12 cellular contexts compared by ENCODE assay signal in the genomic region with DNA sequence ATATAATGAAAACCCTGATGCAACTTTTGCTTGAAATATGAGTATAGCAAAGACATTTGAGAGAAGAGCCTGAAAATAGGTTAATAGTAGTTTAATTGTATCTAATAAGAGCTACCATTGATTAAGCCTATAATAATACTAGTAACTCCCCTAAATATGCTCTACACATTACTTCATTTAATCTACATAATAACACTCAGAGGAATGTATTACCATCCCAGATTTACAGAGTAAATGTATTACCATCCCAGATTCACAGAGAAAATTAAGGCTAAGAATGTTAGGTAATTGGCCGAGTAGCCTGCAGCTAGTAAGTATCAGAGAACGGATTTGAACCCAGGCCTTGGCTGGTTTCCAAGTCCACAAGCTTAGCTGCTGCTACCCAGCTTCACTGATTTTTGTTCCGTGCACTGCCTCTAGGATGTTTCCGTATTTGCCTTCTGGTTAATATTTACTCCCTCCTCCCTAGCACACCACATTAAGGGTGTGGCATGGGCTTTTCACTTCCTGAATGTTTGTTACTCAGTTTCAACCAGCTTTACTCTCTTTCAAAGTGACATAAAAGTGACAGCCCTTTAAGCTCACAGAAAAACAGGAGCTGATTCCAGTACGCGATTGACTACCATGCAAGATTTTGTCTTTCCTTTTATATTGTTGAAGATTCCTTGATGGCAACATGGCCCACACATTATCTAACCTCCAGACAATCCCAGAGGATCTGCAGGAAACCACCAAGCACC. TPM values are rescaled to one million over a fixed set of nuclear protein-coding genes. Genes with fewer than 3 reads are reported as not detected.
DNase-seq lines count a peak whose midpoint lies in the region; ATAC-seq and TF ChIP-seq lines count a peak whose summit lies in the region.
"Had no signal": no experiment of that assay in that cellular context is flagged by ENCODE, and none has a peak within 500 bp of the region (broad histone marks: within the 10 kb centered on the region; RNA-seq: fewer than 3 reads in every experiment).

No MANE protein-coding gene starts in this region.

- no peak overlapping the region for H3K4me3 ChIP-seq in Peyer's patch

- TF ChIP-seq CTCF in Peyer's patch (IDR thresholded peaks at IDR 0.05), result peak in 3 of 6 experiments; percentile 42 to 48 (median 46)

- DNase-seq in NCI-H146 (lab: John Stamatoyannopoulos, UW) (peak; percentile 11), NCI-H146 treated with DMSO at 0.1 percent for 48 hours (lab: John Stamatoyannopoulos, UW; ENCODE audit: unreplicated experiment) (no peak), Peyer's patch (peak in 1 of 3 donors; percentile 62), renal cortical epithelial cell (ENCODE audit: low read depth) (peak; percentile 85), HEK293T (ENCODE audit: extremely low spot score) (no peak), NCI-H2171 (lab: John Stamatoyannopoulos, UW) (no peak), NK-92 (lab: John Stamatoyannopoulos, UW; ENCODE audit: unreplicated experiment) (no peak)
- DNase-seq: aorta; stimulated activated CD4-positive, alpha-beta T cell treated with anti-CD3 and anti-CD28 coated beads, Interleukin-2, amount 100 ng/mL, for 24 hours; T-helper 17 cell had no signal

- CTCF ChIA-PET in HEK293T (lab: Yijun Ruan, JAX), result no interaction called here

- POLR2A ChIA-PET in HEK293T (lab: Yijun Ruan, JAX), result no interaction called here

- TF ChIP-seq POLR2A in Peyer's patch (IDR thresholded peaks at IDR 0.05), result no peak

- H3K36me3 ChIP-seq in Peyer's patch, result no peaks in the 10 kb centered on the region

- peak overlapping the region in 3 of 4 donors; percentile 58 to 92 (median 80) for H3K27ac ChIP-seq in Peyer's patch

- ATAC-seq in HG02840 (IDR thresholded peaks at IDR 0.05; ENCODE audit: low FRiP score, unreplicated experiment), result peak; percentile 86
- ATAC-seq: T-helper 17 cell had no signal

- H3K27me3 ChIP-seq in Peyer's patch, result no peaks in the 10 kb centered on the region

- H3K9me3 ChIP-seq in Peyer's patch, result no peaks in the 10 kb centered on the region

- H3K4me1 ChIP-seq in Peyer's patch, result peaks cover 0 to 11% (median 0%) of the 10 kb centered on the region in 4 donors

TF ChIP-seq in HEK293T, 16 proteins besides CTCF, POLR2A, EP300 and RAD21:
- no peak for TF ChIP-seq L3MBTL2 (conservative IDR thresholded peaks at IDR 0.05)
- TF ChIP-seq, protein P1, sequence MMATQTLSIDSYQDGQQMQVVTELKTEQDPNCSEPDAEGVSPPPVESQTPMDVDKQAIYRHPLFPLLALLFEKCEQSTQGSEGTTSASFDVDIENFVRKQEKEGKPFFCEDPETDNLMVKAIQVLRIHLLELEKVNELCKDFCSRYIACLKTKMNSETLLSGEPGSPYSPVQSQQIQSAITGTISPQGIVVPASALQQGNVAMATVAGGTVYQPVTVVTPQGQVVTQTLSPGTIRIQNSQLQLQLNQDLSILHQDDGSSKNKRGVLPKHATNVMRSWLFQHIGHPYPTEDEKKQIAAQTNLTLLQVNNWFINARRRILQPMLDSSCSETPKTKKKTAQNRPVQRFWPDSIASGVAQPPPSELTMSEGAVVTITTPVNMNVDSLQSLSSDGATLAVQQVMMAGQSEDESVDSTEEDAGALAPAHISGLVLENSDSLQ (IDR thresholded peaks at IDR 0.05), result no peak
- no peak for TF ChIP-seq FOXK2 (IDR thresholded peaks at IDR 0.05)
- TF ChIP-seq ELF4 (IDR thresholded peaks at IDR 0.05), result no peak
- TF ChIP-seq ZNF384 (IDR thresholded peaks at IDR 0.05), result no peak
- no peak for TF ChIP-seq CTBP1 (IDR thresholded peaks at IDR 0.05; ENCODE audit: borderline replicate concordance)
- TF ChIP-seq FOXM1 (IDR thresholded peaks at IDR 0.05; ENCODE audit: borderline replicate concordance), result no peak
- no peak for TF ChIP-seq TARDBP (IDR thresholded peaks at IDR 0.05)
- no peak for TF ChIP-seq ARNT (IDR thresholded peaks at IDR 0.05)
- TF ChIP-seq NFRKB (IDR thresholded peaks at IDR 0.05), result no peak
- TF ChIP-seq SP1 (IDR thresholded peaks at IDR 0.05), result no peak
- TF ChIP-seq LEF1 (IDR thresholded peaks at IDR 0.05; ENCODE audit: borderline replicate concordance), result no peak

RNA-seq across cellular contexts. Expression of a gene that starts 26.6 kb away (rescaled TPM):
- total RNA-seq in Peyer's patch, result 10 to 100 TPM in 3 of 4 donors, 1 to 10 TPM in 1; 5.0 to 24.5 (median 18.6) TPM
- 1.7 and 5.4 TPM in 2 replicates for total RNA-seq in renal cortical epithelial cell
- total RNA-seq: aorta, OCI-LY7, T-helper 17 cell had no signal

Comparison
In these comparisons a context has a peak if more than half of its experiments do, and no peak if none do; other contexts are left out.
1. DNase-seq: peak in NCI-H146 (single experiment) and renal cortical epithelial cell (single experiment); none in NCI-H146 treated with DMSO at 0.1 percent for 48 hours (single experiment), HEK293T (single experiment), NCI-H2171 (single experiment) and NK-92 (single experiment).